1 cellular context compared by ENCODE assay signal in genomic region chr2:70125498-70125898, GRCh38.
TF ChIP-seq lines count a peak whose summit lies in the region.

No MANE protein-coding gene starts in this region.

TF ChIP-seq in SK-N-SH treated with all-trans-retinoic acid at 6 μM for 48 hours, 23 proteins besides CTCF, POLR2A, EP300 and RAD21 (continued from another document):
- TF ChIP-seq, protein P1, sequence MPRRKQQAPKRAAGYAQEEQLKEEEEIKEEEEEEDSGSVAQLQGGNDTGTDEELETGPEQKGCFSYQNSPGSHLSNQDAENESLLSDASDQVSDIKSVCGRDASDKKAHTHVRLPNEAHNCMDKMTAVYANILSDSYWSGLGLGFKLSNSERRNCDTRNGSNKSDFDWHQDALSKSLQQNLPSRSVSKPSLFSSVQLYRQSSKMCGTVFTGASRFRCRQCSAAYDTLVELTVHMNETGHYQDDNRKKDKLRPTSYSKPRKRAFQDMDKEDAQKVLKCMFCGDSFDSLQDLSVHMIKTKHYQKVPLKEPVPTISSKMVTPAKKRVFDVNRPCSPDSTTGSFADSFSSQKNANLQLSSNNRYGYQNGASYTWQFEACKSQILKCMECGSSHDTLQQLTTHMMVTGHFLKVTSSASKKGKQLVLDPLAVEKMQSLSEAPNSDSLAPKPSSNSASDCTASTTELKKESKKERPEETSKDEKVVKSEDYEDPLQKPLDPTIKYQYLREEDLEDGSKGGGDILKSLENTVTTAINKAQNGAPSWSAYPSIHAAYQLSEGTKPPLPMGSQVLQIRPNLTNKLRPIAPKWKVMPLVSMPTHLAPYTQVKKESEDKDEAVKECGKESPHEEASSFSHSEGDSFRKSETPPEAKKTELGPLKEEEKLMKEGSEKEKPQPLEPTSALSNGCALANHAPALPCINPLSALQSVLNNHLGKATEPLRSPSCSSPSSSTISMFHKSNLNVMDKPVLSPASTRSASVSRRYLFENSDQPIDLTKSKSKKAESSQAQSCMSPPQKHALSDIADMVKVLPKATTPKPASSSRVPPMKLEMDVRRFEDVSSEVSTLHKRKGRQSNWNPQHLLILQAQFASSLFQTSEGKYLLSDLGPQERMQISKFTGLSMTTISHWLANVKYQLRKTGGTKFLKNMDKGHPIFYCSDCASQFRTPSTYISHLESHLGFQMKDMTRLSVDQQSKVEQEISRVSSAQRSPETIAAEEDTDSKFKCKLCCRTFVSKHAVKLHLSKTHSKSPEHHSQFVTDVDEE (CRISPR knock-in tag; IDR thresholded peaks at IDR 0.05): no peak
- TF ChIP-seq, protein P2, sequence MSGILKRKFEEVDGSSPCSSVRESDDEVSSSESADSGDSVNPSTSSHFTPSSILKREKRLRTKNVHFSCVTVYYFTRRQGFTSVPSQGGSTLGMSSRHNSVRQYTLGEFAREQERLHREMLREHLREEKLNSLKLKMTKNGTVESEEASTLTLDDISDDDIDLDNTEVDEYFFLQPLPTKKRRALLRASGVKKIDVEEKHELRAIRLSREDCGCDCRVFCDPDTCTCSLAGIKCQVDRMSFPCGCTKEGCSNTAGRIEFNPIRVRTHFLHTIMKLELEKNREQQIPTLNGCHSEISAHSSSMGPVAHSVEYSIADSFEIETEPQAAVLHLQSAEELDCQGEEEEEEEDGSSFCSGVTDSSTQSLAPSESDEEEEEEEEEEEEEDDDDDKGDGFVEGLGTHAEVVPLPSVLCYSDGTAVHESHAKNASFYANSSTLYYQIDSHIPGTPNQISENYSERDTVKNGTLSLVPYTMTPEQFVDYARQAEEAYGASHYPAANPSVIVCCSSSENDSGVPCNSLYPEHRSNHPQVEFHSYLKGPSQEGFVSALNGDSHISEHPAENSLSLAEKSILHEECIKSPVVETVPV (CRISPR knock-in tag; IDR thresholded peaks at IDR 0.05): no peak
- TF ChIP-seq SNAI2 (CRISPR knock-in tag; IDR thresholded peaks at IDR 0.05): no peak
- no peak for TF ChIP-seq ZC3H10 (CRISPR knock-in tag; IDR thresholded peaks at IDR 0.05)
- TF ChIP-seq RARB (CRISPR knock-in tag; IDR thresholded peaks at IDR 0.05): no peak
- TF ChIP-seq ZFP3 (CRISPR knock-in tag; IDR thresholded peaks at IDR 0.05): no peak
- no peak for TF ChIP-seq ZFP30 (CRISPR knock-in tag; IDR thresholded peaks at IDR 0.05)
